ENCODE assay signal across 8 cellular contexts in genomic region chr18:44679912-44680270, GRCh38. TPM values are rescaled to one million over a fixed set of nuclear protein-coding genes. Genes with fewer than 3 reads are reported as not detected.
DNase-seq lines count a peak whose midpoint lies in the region; ATAC-seq and TF ChIP-seq lines count a peak whose summit lies in the region.

No MANE protein-coding gene starts in this region.

- H3K36me3 Mint-ChIP-seq in activated T-helper 2 cell treated with anti-CD3 and anti-CD28 coated beads, Interferon-gamma antibody, Interleukin-2, Interleukin-4, amounts not matched to agents 10 μg/mL and 5 μg/mL and 100 μg/mL, durations not matched to agents 14 hours and 24 hours and 36 hours (ENCODE audit: low read depth), result no peaks in the 10 kb centered on the region
- H3K36me3 Mint-ChIP-seq in osteocyte (ENCODE audit: unreplicated experiment), result no peaks in the 10 kb centered on the region

- ATAC-seq in GM21515 (IDR thresholded peaks at IDR 0.05; ENCODE audit: unreplicated experiment) (peak; percentile 23), Right ventricle myocardium inferior (no peak), GM19467 (IDR thresholded peaks at IDR 0.05; ENCODE audit: unreplicated experiment) (no peak)

- intact Hi-C loops in activated T-helper 2 cell treated with anti-CD3 and anti-CD28 coated beads, Interferon-gamma antibody, Interleukin-2, Interleukin-4, amounts not matched to agents 10 μg/mL and 5 μg/mL and 100 μg/mL, durations not matched to agents 14 hours and 24 hours and 36 hours (cut with micrococcal nuclease), result loop anchor here (1.0 to 5.0 kb wide), 8 partner anchors 44 to 532 kb away; no protein-coding TSS in a partner anchor
- intact Hi-C loops in Right ventricle myocardium inferior (cut with DNase I), result loop anchor here (1.0 to 5.0 kb wide), 5 partner anchors 45 to 532 kb away; no protein-coding TSS in a partner anchor

- peaks cover 13% of the 10 kb centered on the region for H3K4me1 Mint-ChIP-seq in activated T-helper 2 cell treated with anti-CD3 and anti-CD28 coated beads, Interferon-gamma antibody, Interleukin-2, Interleukin-4, amounts not matched to agents 10 μg/mL and 5 μg/mL and 100 μg/mL, durations not matched to agents 14 hours and 24 hours and 36 hours (ENCODE audit: low read depth)
- peaks cover 9% of the 10 kb centered on the region for H3K4me1 Mint-ChIP-seq in osteocyte (ENCODE audit: unreplicated experiment)

- DNase-seq in CD1c-positive myeloid dendritic cell (ENCODE audit: extremely low spot score) (peak; percentile 63), NCI-H345 (lab: John Stamatoyannopoulos, UW) (peak; percentile 57), Right ventricle myocardium inferior (ENCODE audit: missing footprints) (peak; percentile 88), osteocyte (ENCODE audit: extremely low spot score, unreplicated experiment) (no peak), OCI-M2 (lab: John Stamatoyannopoulos, UW; ENCODE audit: unreplicated experiment) (no peak)
- DNase-seq in activated T-helper 2 cell treated with anti-CD3 and anti-CD28 coated beads, Interferon-gamma antibody, Interleukin-2, Interleukin-4, amounts not matched to agents 10 μg/mL and 5 μg/mL and 100 μg/mL, durations not matched to agents 14 hours and 24 hours and 36 hours (ENCODE audit: low spot score), result peak; percentile 22

- H3K9me3 Mint-ChIP-seq in activated T-helper 2 cell treated with anti-CD3 and anti-CD28 coated beads, Interferon-gamma antibody, Interleukin-2, Interleukin-4, amounts not matched to agents 10 μg/mL and 5 μg/mL and 100 μg/mL, durations not matched to agents 14 hours and 24 hours and 36 hours, result no peaks in the 10 kb centered on the region
- no peaks in the 10 kb centered on the region for H3K9me3 Mint-ChIP-seq in osteocyte (ENCODE audit: unreplicated experiment)

- peak overlapping the region; percentile 70 for H3K27ac Mint-ChIP-seq in activated T-helper 2 cell treated with anti-CD3 and anti-CD28 coated beads, Interferon-gamma antibody, Interleukin-2, Interleukin-4, amounts not matched to agents 10 μg/mL and 5 μg/mL and 100 μg/mL, durations not matched to agents 14 hours and 24 hours and 36 hours
- peak overlapping the region; percentile 54 for H3K27ac Mint-ChIP-seq in osteocyte (ENCODE audit: unreplicated experiment)

- peaks cover 23% of the 10 kb centered on the region for H3K27me3 Mint-ChIP-seq in activated T-helper 2 cell treated with anti-CD3 and anti-CD28 coated beads, Interferon-gamma antibody, Interleukin-2, Interleukin-4, amounts not matched to agents 10 μg/mL and 5 μg/mL and 100 μg/mL, durations not matched to agents 14 hours and 24 hours and 36 hours (ENCODE audit: low read depth)
- H3K27me3 Mint-ChIP-seq in osteocyte (ENCODE audit: unreplicated experiment), result no peaks in the 10 kb centered on the region

- H3K4me3 Mint-ChIP-seq in activated T-helper 2 cell treated with anti-CD3 and anti-CD28 coated beads, Interferon-gamma antibody, Interleukin-2, Interleukin-4, amounts not matched to agents 10 μg/mL and 5 μg/mL and 100 μg/mL, durations not matched to agents 14 hours and 24 hours and 36 hours (ENCODE audit: low read depth), result peak overlapping the region; percentile 75
- H3K4me3 Mint-ChIP-seq in osteocyte (ENCODE audit: unreplicated experiment), result no peak overlapping the region

- no peak for TF ChIP-seq CTCF in osteocyte (IDR thresholded peaks at IDR 0.05)

RNA-seq across cellular contexts. Expression of gene SETBP1, which starts 0.8 kb away (rescaled TPM):
- total RNA-seq in activated T-helper 2 cell treated with anti-CD3 and anti-CD28 coated beads, Interferon-gamma antibody, Interleukin-2, Interleukin-4, amounts not matched to agents 10 μg/mL and 5 μg/mL and 100 μg/mL, durations not matched to agents 14 hours and 24 hours and 36 hours, result 27.3 and 27.4 TPM in 2 replicates
- 7.1 TPM for total RNA-seq in Right ventricle myocardium inferior
- 69.3 and 80.0 TPM in 2 replicates for total RNA-seq in osteocyte

Comparison
In these comparisons a context has a peak if more than half of its experiments do, and no peak if none do; other contexts are left out.
1. DNase-seq: peak in CD1c-positive myeloid dendritic cell (single experiment), NCI-H345 (single experiment), activated T-helper 2 cell treated with anti-CD3 and anti-CD28 coated beads, Interferon-gamma antibody, Interleukin-2, Interleukin-4, amounts not matched to agents 10 μg/mL and 5 μg/mL and 100 μg/mL, durations not matched to agents 14 hours and 24 hours and 36 hours (single experiment) and Right ventricle myocardium inferior (single experiment); none in osteocyte (single experiment) and OCI-M2 (single experiment).